29 cellular contexts compared by ENCODE assay signal in the genomic region with DNA sequence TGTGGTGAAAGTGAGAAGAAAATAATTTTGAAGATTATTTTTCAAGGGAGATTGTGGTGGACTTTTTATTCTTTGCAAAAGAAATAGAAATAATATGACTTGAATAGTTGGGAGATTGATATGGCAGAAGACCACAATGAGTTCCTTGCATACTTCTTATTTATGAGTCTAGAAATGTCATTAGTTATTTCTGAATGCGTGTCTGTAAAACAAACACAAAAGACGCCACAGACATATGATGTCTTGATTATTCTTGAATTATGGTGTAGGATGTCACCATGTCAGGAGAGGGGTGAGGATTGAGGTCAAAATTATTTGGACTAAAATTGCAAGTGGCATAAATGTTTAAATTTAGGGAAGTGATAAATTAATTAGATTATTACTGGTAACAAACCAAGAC.
"Had no signal": no experiment of that assay in that cellular context is flagged by ENCODE, and none has a peak within 500 bp of the region (broad histone marks: within the 10 kb centered on the region; RNA-seq: fewer than 3 reads in every experiment).

No MANE protein-coding gene starts in this region.

- H3K36me3 ChIP-seq: stomach, suprapubic skin, thoracic aorta, thyroid gland, tibial artery, tibial nerve, transverse colon, upper lobe of left lung, upper lobe of right lung, uterus, vagina had no signal

- H3K27me3 Mint-ChIP-seq: stimulated activated memory B cell treated with anti-CD40 and anti-IgM and Interleukin-4, amounts not matched to agents 10 μg/mL and 1 μg/mL and 100 μg/mL, for 72 hours; stimulated activated naive B cell treated with anti-CD40 and anti-IgM and Interleukin-4, amounts not matched to agents 10 μg/mL and 1 μg/mL and 100 μg/mL, for 72 hours had no signal

- ATAC-seq: stimulated activated effector memory CD8-positive, alpha-beta T cell treated with anti-CD3 and anti-CD28 coated beads, Interleukin-12 subunit alpha, Interleukin-12 subunit beta, amount 100 ng/mL, for 72 hours; stimulated activated memory B cell treated with anti-CD40 and anti-IgM and Interleukin-4, amounts not matched to agents 10 μg/mL and 1 μg/mL and 100 μg/mL, for 72 hours; stimulated activated naive B cell treated with anti-CD40 and anti-IgM and Interleukin-4, amounts not matched to agents 10 μg/mL and 1 μg/mL and 100 μg/mL, for 72 hours; stimulated activated naive CD8-positive, alpha-beta T cell treated with anti-CD3 and anti-CD28 coated beads, Interleukin-15, amount 100 ng/mL, for 72 hours; stimulated activated naive CD8-positive, alpha-beta T cell treated with anti-CD3 and anti-CD28 coated beads, Interleukin-15, Interleukin-2, amounts not matched to agents 100 U/mL and 50 U/mL, for 24 hours; upper lobe of right lung had no signal

- H3K4me3 ChIP-seq: stomach, suprapubic skin, testis, thoracic aorta, thyroid gland, tibial artery, tibial nerve, transverse colon, upper lobe of left lung, upper lobe of right lung, uterus, vagina had no signal

- H3K4me1 ChIP-seq: stomach, suprapubic skin, testis, thyroid gland, tibial nerve, transverse colon, upper lobe of left lung, upper lobe of right lung, uterus, vagina had no signal

- H3K9me3 Mint-ChIP-seq: stimulated activated effector memory CD8-positive, alpha-beta T cell treated with anti-CD3 and anti-CD28 coated beads, Interleukin-12 subunit alpha, Interleukin-12 subunit beta, amount 100 ng/mL, for 72 hours; stimulated activated naive CD8-positive, alpha-beta T cell treated with anti-CD3 and anti-CD28 coated beads, Interleukin-15, amount 100 ng/mL, for 72 hours; stimulated activated naive CD8-positive, alpha-beta T cell treated with anti-CD3 and anti-CD28 coated beads, Interleukin-15, Interleukin-2, amounts not matched to agents 100 ng/mL and 50 ng/mL, for 24 hours; type B pancreatic cell had no signal

- DNase-seq: stimulated activated CD4-positive, alpha-beta T cell treated with anti-CD3 and anti-CD28 coated beads, Interleukin-2, amount 100 ng/mL, for 48 hours; stimulated activated CD4-positive, alpha-beta T cell treated with anti-CD3 and anti-CD28 coated beads, Interleukin-4, amount 100 ng/mL, for 1 hour; stimulated activated CD4-positive, alpha-beta T cell treated with anti-CD3 and anti-CD28 coated beads, Interleukin-4, amount 100 ng/mL, for 24 hours; stimulated activated CD4-positive, alpha-beta T cell treated with anti-CD3 and anti-CD28 coated beads, Interleukin-4, amount 100 ng/mL, for 4 hours; stimulated activated CD8-positive, alpha-beta memory T cell treated with anti-CD3 and anti-CD28 coated beads, Interleukin-4, amount 100 ng/mL, for 48 hours; stimulated activated naive B cell treated with anti-CD40 and anti-IgM and Interleukin-4, amounts not matched to agents 10 μg/mL and 1 μg/mL and 100 μg/mL, for 72 hours; stimulated activated naive CD4-positive, alpha-beta T cell; stimulated activated naive CD4-positive, alpha-beta T cell treated with Interleukin-2 at 50 U/mL for 16 hours; stimulated activated naive CD8-positive, alpha-beta T cell treated with anti-CD3 and anti-CD28 coated beads, Interleukin-15, amount 100 ng/mL, for 72 hours; stimulated activated naive CD8-positive, alpha-beta T cell treated with anti-CD3 and anti-CD28 coated beads, Interleukin-15, Interleukin-2, amounts not matched to agents 100 U/mL and 50 U/mL, for 24 hours; stomach; substantia nigra; testis; thyroid gland; tibial artery; transverse colon; trophoblast cell; upper lobe of left lung; upper lobe of right lung; uterus had no signal

- FAIRE-seq: urothelium cell line had no signal

- H3K4me1 Mint-ChIP-seq: stimulated activated effector memory CD8-positive, alpha-beta T cell treated with anti-CD3 and anti-CD28 coated beads, Interleukin-12 subunit alpha, Interleukin-12 subunit beta, amount 100 ng/mL, for 72 hours; stimulated activated memory B cell treated with anti-CD40 and anti-IgM and Interleukin-4, amounts not matched to agents 10 μg/mL and 1 μg/mL and 100 μg/mL, for 72 hours; stimulated activated naive B cell treated with anti-CD40 and anti-IgM and Interleukin-4, amounts not matched to agents 10 μg/mL and 1 μg/mL and 100 μg/mL, for 72 hours; stimulated activated naive CD8-positive, alpha-beta T cell treated with anti-CD3 and anti-CD28 coated beads, Interleukin-15, amount 100 ng/mL, for 72 hours had no signal

- H3K27ac ChIP-seq: stomach, suprapubic skin, testis, thoracic aorta, thyroid gland, tibial artery, tibial nerve, transverse colon, upper lobe of left lung, upper lobe of right lung, uterus, vagina had no signal

- H3K36me3 Mint-ChIP-seq: stimulated activated effector memory CD8-positive, alpha-beta T cell treated with anti-CD3 and anti-CD28 coated beads, Interleukin-12 subunit alpha, Interleukin-12 subunit beta, amount 100 ng/mL, for 72 hours; stimulated activated memory B cell treated with anti-CD40 and anti-IgM and Interleukin-4, amounts not matched to agents 10 μg/mL and 1 μg/mL and 100 μg/mL, for 72 hours; stimulated activated naive B cell treated with anti-CD40 and anti-IgM and Interleukin-4, amounts not matched to agents 10 μg/mL and 1 μg/mL and 100 μg/mL, for 72 hours; type B pancreatic cell had no signal

- H3K27ac Mint-ChIP-seq: stimulated activated effector memory CD8-positive, alpha-beta T cell treated with anti-CD3 and anti-CD28 coated beads, Interleukin-12 subunit alpha, Interleukin-12 subunit beta, amount 100 ng/mL, for 72 hours; stimulated activated memory B cell treated with anti-CD40 and anti-IgM and Interleukin-4, amounts not matched to agents 10 μg/mL and 1 μg/mL and 100 μg/mL, for 72 hours; stimulated activated naive B cell treated with anti-CD40 and anti-IgM and Interleukin-4, amounts not matched to agents 10 μg/mL and 1 μg/mL and 100 μg/mL, for 72 hours; stimulated activated naive CD8-positive, alpha-beta T cell treated with anti-CD3 and anti-CD28 coated beads, Interleukin-15, amount 100 ng/mL, for 72 hours; stimulated activated naive CD8-positive, alpha-beta T cell treated with anti-CD3 and anti-CD28 coated beads, Interleukin-15, Interleukin-2, amounts not matched to agents 100 ng/mL and 50 ng/mL, for 24 hours; type B pancreatic cell had no signal

- H3K27me3 ChIP-seq: stomach, suprapubic skin, testis, thyroid gland, tibial artery, transverse colon, upper lobe of left lung, upper lobe of right lung, uterus, vagina had no signal

- H3K9me3 ChIP-seq: stomach, suprapubic skin, testis, thoracic aorta, thyroid gland, tibial artery, tibial nerve, transverse colon, upper lobe of left lung, upper lobe of right lung, uterus, vagina had no signal

- H3K4me3 Mint-ChIP-seq: stimulated activated effector memory CD8-positive, alpha-beta T cell treated with anti-CD3 and anti-CD28 coated beads, Interleukin-12 subunit alpha, Interleukin-12 subunit beta, amount 100 ng/mL, for 72 hours; stimulated activated memory B cell treated with anti-CD40 and anti-IgM and Interleukin-4, amounts not matched to agents 10 μg/mL and 1 μg/mL and 100 μg/mL, for 72 hours; stimulated activated naive B cell treated with anti-CD40 and anti-IgM and Interleukin-4, amounts not matched to agents 10 μg/mL and 1 μg/mL and 100 μg/mL, for 72 hours; stimulated activated naive CD8-positive, alpha-beta T cell treated with anti-CD3 and anti-CD28 coated beads, Interleukin-15, amount 100 ng/mL, for 72 hours; stimulated activated naive CD8-positive, alpha-beta T cell treated with anti-CD3 and anti-CD28 coated beads, Interleukin-15, Interleukin-2, amounts not matched to agents 100 ng/mL and 50 ng/mL, for 24 hours; type B pancreatic cell had no signal
